Comparison of ENCODE assay signal across 16 cellular contexts in genomic region chr15:92643849-92644815, GRCh38. TPM values are rescaled to one million over a fixed set of nuclear protein-coding genes. Genes with fewer than 3 reads are reported as not detected.
A peak's percentile ranks its signal among the peaks of the same experiment; 100 is the strongest.
DNase-seq lines count a peak whose midpoint lies in the region; ATAC-seq lines count a peak whose summit lies in the region.
"Had no signal": no experiment of that assay in that cellular context is flagged by ENCODE, and none has a peak within 500 bp of the region (broad histone marks: within the 10 kb centered on the region; RNA-seq: fewer than 3 reads in every experiment).

No MANE protein-coding gene starts in this region.

- peak overlapping the region; percentile 78 for H3K56ac ChIP-seq in mesendoderm (ENCODE audit: low read length)

- H3K79me2 ChIP-seq in mesendoderm (ENCODE audit: control insufficient read depth, insufficient read depth, low read length): peaks cover 64% of the 10 kb centered on the region

- H3K4me1 ChIP-seq in mesendoderm (ENCODE audit: control insufficient read depth, low read depth, low read length): peaks cover 35% of the 10 kb centered on the region

- peak overlapping the region; percentile 98 for H2AK5ac ChIP-seq in mesendoderm (ENCODE audit: low read length)

- DNase-seq in DMS53 (lab: John Stamatoyannopoulos, UW) (peak; percentile 27), NCI-H524 (lab: John Stamatoyannopoulos, UW) (peak; percentile 45 to 80), mesendoderm (peak; percentile 49), AG08396 (ENCODE audit: low spot score) (no peak), Kasumi-1 (lab: John Stamatoyannopoulos, UW) (no peak), SHP77 treated with DMSO at 0.1 percent for 48 hours (lab: John Stamatoyannopoulos, UW) (no peak)
- DNase-seq in stimulated activated CD4-positive, alpha-beta T cell treated with anti-CD3 and anti-CD28 coated beads, Interleukin-4, amount 100 ng/mL, for 4 hours: no peak
- DNase-seq: CD4-positive, alpha-beta memory T cell; NCI-H2081 treated with DMSO at 0.1 percent for 48 hours; Peyer's patch; posterior cingulate gyrus; stimulated activated CD4-positive, alpha-beta T cell treated with anti-CD3 and anti-CD28 coated beads, Interleukin-2, amount 100 ng/mL, for 24 hours; stimulated activated naive CD8-positive, alpha-beta T cell treated with anti-CD3 and anti-CD28 coated beads, Interleukin-15, Interleukin-2, amounts not matched to agents 100 U/mL and 50 U/mL, for 24 hours; T-helper 9 cell had no signal

- peak overlapping the region; percentile 34 for H2BK120ac ChIP-seq in mesendoderm (ENCODE audit: low read depth, low read length)

- peaks cover 19% of the 10 kb centered on the region for H3K79me1 ChIP-seq in mesendoderm (ENCODE audit: low read length)

- H2BK5ac ChIP-seq in mesendoderm (ENCODE audit: low read length): peak overlapping the region; percentile 75

- peak overlapping the region; percentile 89 for H3K18ac ChIP-seq in mesendoderm (ENCODE audit: low read length)

- H3K23ac ChIP-seq in mesendoderm (ENCODE audit: low read length): no peak overlapping the region

- no peaks in the 10 kb centered on the region for H3K27me3 ChIP-seq in mesendoderm (ENCODE audit: insufficient read depth, low read length, poor library complexity)
- H3K27me3 ChIP-seq: Peyer's patch had no signal

- H4K8ac ChIP-seq in mesendoderm (ENCODE audit: low read depth, low read length): no peak overlapping the region

- peak overlapping the region; percentile 4 for H3K4ac ChIP-seq in mesendoderm (ENCODE audit: low read depth, low read length)

- H2BK15ac ChIP-seq in mesendoderm (replicated peaks; ENCODE audit: low read depth): peak overlapping the region; percentile 93

- peak overlapping the region; percentile 7 for H3K27ac ChIP-seq in mesendoderm (ENCODE audit: low read depth, low read length)

- no peak overlapping the region for H4K5ac ChIP-seq in mesendoderm (ENCODE audit: low read length)

- peak overlapping the region; percentile 14 for H3K9ac ChIP-seq in mesendoderm (ENCODE audit: low read length)

- WGBS in mesendoderm (ENCODE audit: extremely low coverage, insufficient coverage, low lambda C conversion rate): no CpG with 5 or more reads among the region's 13 CpGs

- peak; percentile 50 for ATAC-seq in GM21390 (IDR thresholded peaks at IDR 0.05; ENCODE audit: unreplicated experiment)
- ATAC-seq: activated naive CD4-positive, alpha-beta T cell treated with anti-CD3 and anti-CD28 coated beads, Interleukin-2, amount 50 U/mL, for 72 hours; stimulated activated naive CD8-positive, alpha-beta T cell treated with anti-CD3 and anti-CD28 coated beads, Interleukin-15, Interleukin-2, amounts not matched to agents 100 U/mL and 50 U/mL, for 24 hours had no signal

- H3K4me3 ChIP-seq in mesendoderm (ENCODE audit: low read length): no peak overlapping the region
- H3K4me3 ChIP-seq: Peyer's patch had no signal

- H3K36me3 ChIP-seq in mesendoderm (ENCODE audit: control insufficient read depth, insufficient read depth, low read length): no peaks in the 10 kb centered on the region
- H3K36me3 ChIP-seq: Peyer's patch had no signal

- no peak overlapping the region for H3K4me2 ChIP-seq in mesendoderm (ENCODE audit: low read length)

RNA-seq across cellular contexts. Expression of gene FAM174B, which starts 11.4 kb away (rescaled TPM):
- polyA plus RNA-seq in mesendoderm (2013, experiment 1 of 2): 75.6 TPM
- polyA plus RNA-seq in mesendoderm (2013, experiment 2 of 2): 71.2 TPM

Comparison
In these comparisons a context has a peak if more than half of its experiments do, and no peak if none do; other contexts are left out.
1. DNase-seq: peak in DMS53 (single experiment), NCI-H524 (2 of 2) and mesendoderm (single experiment); none in stimulated activated CD4-positive, alpha-beta T cell treated with anti-CD3 and anti-CD28 coated beads, Interleukin-4, amount 100 ng/mL, for 4 hours (0 of 2), AG08396 (single experiment), Kasumi-1 (0 of 2) and SHP77 treated with DMSO at 0.1 percent for 48 hours (single experiment).